ENCODE assay signal across 1 cellular context in the genomic region with DNA sequence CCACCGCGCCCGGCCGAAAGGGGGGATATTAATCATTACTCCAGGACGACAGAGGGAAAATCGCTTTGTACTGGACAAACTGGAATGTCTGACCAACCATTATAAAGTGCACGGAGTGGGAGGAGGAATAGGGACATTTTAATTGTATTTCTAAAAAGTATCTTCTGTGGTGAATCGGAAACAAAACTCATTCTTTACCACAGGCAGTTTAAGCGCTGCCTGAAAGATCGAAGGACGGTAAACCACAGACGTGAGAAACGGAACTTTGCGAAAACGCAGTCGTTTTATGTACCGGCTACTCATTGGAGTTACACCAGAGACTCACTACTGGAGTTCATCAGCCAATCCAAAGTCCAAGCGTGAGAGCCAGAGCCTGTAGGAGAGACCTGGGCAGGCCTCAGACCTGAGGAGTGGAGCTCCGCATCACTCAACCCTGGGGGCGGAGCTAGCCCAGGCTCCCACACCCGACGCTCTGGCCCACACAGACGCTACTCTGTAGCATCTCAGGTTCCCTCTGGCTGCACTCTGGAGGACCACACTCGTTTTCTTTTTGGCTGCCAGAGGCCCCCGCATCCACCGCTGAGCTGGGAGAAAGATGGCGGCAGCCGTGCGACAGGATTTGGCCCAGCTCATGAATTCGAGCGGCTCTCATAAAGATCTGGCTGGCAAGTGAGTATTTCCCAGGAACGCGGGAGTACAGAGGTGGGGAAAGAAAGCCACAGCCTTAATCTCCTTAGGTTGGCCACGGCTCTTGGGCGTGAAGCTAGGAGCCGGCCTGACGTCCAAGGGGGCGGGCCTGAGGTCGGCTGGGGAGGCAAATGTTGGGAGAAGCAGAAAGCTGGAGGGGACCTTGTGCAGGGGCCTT.
TF ChIP-seq lines count a peak whose summit lies in the region.

TSS of gene COPS4 (plus strand) at position 554 of the 865 bp plus-strand sequence. CDS start at position 596, 42 bp downstream.

TF ChIP-seq in HepG2, 621 proteins besides CTCF, POLR2A, EP300 and RAD21 (continued from another document and continues in another):
- peak; percentile 95 for TF ChIP-seq YY1 (IDR thresholded peaks at IDR 0.05; ENCODE audit: insufficient read depth, insufficient replicate concordance, low read depth, low read length)
- peak; percentile 47; the same call in 1 of the 2 replicates for TF ChIP-seq ZNF383 (CRISPR knock-in tag; IDR thresholded peaks at IDR 0.05; ENCODE audit: borderline replicate concordance)
- no peak for TF ChIP-seq SP140L (CRISPR knock-in tag; IDR thresholded peaks at IDR 0.05; ENCODE audit: borderline replicate concordance)
- TF ChIP-seq ZNF782 (CRISPR knock-in tag; IDR thresholded peaks at IDR 0.05; ENCODE audit: borderline replicate concordance) = peak; percentile 24; the same call in 1 of the 2 replicates
- peak; percentile 77; the same call in 1 of the 2 replicates for TF ChIP-seq ZNF276 (CRISPR knock-in tag; IDR thresholded peaks at IDR 0.05; ENCODE audit: low read depth)
- TF ChIP-seq ZNF850 (CRISPR knock-in tag; conservative IDR thresholded peaks at IDR 0.05) = no peak
- TF ChIP-seq RARA (CRISPR knock-in tag; IDR thresholded peaks at IDR 0.05) = peak; percentile 29
- TF ChIP-seq PHB2 (IDR thresholded peaks at IDR 0.05; ENCODE audit: partially characterized antibody) = no peak
- no peak for TF ChIP-seq RFX1 (IDR thresholded peaks at IDR 0.05)
- TF ChIP-seq ETV5 (CRISPR knock-in tag; IDR thresholded peaks at IDR 0.05; ENCODE audit: borderline replicate concordance) = peak; percentile 56; the same call in 1 of the 2 replicates
- TF ChIP-seq KLF6 (CRISPR knock-in tag; IDR thresholded peaks at IDR 0.05) = no peak
- TF ChIP-seq CENPBD1 (CRISPR knock-in tag; IDR thresholded peaks at IDR 0.05; ENCODE audit: borderline replicate concordance, low read depth) = no peak
- peak; percentile 77; the same call in 1 of the 2 replicates for TF ChIP-seq BRD4 (CRISPR knock-in tag; IDR thresholded peaks at IDR 0.05)
- no peak for TF ChIP-seq ZNF589 (CRISPR knock-in tag; conservative IDR thresholded peaks at IDR 0.05)
- TF ChIP-seq ZSCAN30 (CRISPR knock-in tag; IDR thresholded peaks at IDR 0.05) = peak; percentile 85; the same call in 1 of the 2 replicates
- TF ChIP-seq ZBTB8A (CRISPR knock-in tag; IDR thresholded peaks at IDR 0.05; ENCODE audit: borderline replicate concordance, low read depth) = peak; percentile 76; the same call in 1 of the 2 replicates
- peak; percentile 79 for TF ChIP-seq GFI1 (CRISPR knock-in tag; IDR thresholded peaks at IDR 0.05; ENCODE audit: borderline replicate concordance)
- peak; percentile 97 for TF ChIP-seq POGZ (CRISPR knock-in tag; IDR thresholded peaks at IDR 0.05)
- no peak for TF ChIP-seq ZNF558 (CRISPR knock-in tag; IDR thresholded peaks at IDR 0.05; ENCODE audit: borderline replicate concordance)
- TF ChIP-seq, protein P1, sequence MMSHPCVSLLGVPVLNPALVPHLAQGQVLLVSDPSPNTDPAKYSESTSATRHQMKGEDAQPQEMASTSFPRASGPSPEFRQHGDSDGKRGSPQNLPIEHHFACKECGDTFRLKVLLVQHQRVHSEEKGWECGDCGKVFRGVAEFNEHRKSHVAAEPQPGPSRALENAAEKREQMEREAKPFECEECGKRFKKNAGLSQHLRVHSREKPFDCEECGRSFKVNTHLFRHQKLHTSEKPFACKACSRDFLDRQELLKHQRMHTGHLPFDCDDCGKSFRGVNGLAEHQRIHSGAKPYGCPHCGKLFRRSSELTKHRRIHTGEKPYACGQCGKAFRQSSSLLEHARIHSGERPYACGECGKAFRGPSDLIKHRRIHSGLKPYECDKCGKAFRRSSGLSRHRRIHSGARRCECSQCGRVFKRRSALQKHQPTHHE (CRISPR knock-in tag; IDR thresholded peaks at IDR 0.05; ENCODE audit: borderline replicate concordance) = peak; percentile 70; the same call in 1 of the 2 replicates
- TF ChIP-seq CC2D1A (CRISPR knock-in tag; IDR thresholded peaks at IDR 0.05) = no peak
- TF ChIP-seq NFE2L2 (IDR thresholded peaks at IDR 0.05; ENCODE audit: low read length) = no peak
- TF ChIP-seq TEAD2 (CRISPR knock-in tag; IDR thresholded peaks at IDR 0.05) = no peak
- peak; percentile 86; the same call in 1 of the 2 replicates for TF ChIP-seq SMYD3 (CRISPR knock-in tag; IDR thresholded peaks at IDR 0.05)
- no peak for TF ChIP-seq NCOA5 (CRISPR knock-in tag; IDR thresholded peaks at IDR 0.05)
- TF ChIP-seq, protein P2, sequence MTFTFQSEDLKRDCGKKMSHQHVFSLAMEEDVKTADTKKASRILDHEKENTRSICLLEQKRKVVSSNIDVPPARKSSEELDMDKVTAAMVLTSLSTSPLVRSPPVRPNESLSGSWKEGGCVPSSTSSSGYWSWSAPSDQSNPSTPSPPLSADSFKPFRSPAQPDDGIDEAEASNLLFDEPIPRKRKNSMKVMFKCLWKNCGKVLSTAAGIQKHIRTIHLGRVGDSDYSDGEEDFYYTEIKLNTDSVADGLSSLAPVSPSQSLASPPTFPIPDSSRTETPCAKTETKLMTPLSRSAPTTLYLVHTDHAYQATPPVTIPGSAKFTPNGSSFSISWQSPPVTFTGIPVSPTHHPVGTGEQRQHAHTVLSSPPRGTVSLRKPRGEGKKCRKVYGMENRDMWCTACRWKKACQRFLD (CRISPR knock-in tag; IDR thresholded peaks at IDR 0.05; ENCODE audit: borderline replicate concordance) = peak; percentile 64; the same call in 1 of the 2 replicates
- TF ChIP-seq RFXANK (CRISPR knock-in tag; IDR thresholded peaks at IDR 0.05) = no peak; the same call in 1 of the 2 replicates
- TF ChIP-seq ZNF296 (CRISPR knock-in tag; conservative IDR thresholded peaks at IDR 0.05) = no peak
- TF ChIP-seq POLR2AphosphoS5 (IDR thresholded peaks at IDR 0.05; ENCODE audit: low read depth, low read length) = peak; percentile 80
- TF ChIP-seq CSRNP2 (CRISPR knock-in tag; conservative IDR thresholded peaks at IDR 0.05; ENCODE audit: low read depth) = no peak
- TF ChIP-seq SAP130 (CRISPR knock-in tag; IDR thresholded peaks at IDR 0.05; ENCODE audit: low read depth) = peak; percentile 96
- peak; percentile 78 for TF ChIP-seq KDM5A (IDR thresholded peaks at IDR 0.05; ENCODE audit: borderline replicate concordance, low read length)
- TF ChIP-seq JUNB (CRISPR knock-in tag; IDR thresholded peaks at IDR 0.05; ENCODE audit: borderline replicate concordance) = no peak
- peak; percentile 67; the same call in 1 of the 2 replicates for TF ChIP-seq FOXJ3 (CRISPR knock-in tag; IDR thresholded peaks at IDR 0.05; ENCODE audit: borderline replicate concordance)
- TF ChIP-seq ZNF451 (CRISPR knock-in tag; IDR thresholded peaks at IDR 0.05) = 0 out of 2 replicates have a peak, but pooled peaks have one; percentile 44
- TF ChIP-seq, protein P3, sequence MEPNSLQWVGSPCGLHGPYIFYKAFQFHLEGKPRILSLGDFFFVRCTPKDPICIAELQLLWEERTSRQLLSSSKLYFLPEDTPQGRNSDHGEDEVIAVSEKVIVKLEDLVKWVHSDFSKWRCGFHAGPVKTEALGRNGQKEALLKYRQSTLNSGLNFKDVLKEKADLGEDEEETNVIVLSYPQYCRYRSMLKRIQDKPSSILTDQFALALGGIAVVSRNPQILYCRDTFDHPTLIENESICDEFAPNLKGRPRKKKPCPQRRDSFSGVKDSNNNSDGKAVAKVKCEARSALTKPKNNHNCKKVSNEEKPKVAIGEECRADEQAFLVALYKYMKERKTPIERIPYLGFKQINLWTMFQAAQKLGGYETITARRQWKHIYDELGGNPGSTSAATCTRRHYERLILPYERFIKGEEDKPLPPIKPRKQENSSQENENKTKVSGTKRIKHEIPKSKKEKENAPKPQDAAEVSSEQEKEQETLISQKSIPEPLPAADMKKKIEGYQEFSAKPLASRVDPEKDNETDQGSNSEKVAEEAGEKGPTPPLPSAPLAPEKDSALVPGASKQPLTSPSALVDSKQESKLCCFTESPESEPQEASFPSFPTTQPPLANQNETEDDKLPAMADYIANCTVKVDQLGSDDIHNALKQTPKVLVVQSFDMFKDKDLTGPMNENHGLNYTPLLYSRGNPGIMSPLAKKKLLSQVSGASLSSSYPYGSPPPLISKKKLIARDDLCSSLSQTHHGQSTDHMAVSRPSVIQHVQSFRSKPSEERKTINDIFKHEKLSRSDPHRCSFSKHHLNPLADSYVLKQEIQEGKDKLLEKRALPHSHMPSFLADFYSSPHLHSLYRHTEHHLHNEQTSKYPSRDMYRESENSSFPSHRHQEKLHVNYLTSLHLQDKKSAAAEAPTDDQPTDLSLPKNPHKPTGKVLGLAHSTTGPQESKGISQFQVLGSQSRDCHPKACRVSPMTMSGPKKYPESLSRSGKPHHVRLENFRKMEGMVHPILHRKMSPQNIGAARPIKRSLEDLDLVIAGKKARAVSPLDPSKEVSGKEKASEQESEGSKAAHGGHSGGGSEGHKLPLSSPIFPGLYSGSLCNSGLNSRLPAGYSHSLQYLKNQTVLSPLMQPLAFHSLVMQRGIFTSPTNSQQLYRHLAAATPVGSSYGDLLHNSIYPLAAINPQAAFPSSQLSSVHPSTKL (CRISPR knock-in tag; IDR thresholded peaks at IDR 0.05) = peak; percentile 66
- no peak for TF ChIP-seq CREB3 (CRISPR knock-in tag; IDR thresholded peaks at IDR 0.05)
- TF ChIP-seq CREBL2 (CRISPR knock-in tag; IDR thresholded peaks at IDR 0.05; ENCODE audit: borderline replicate concordance) = no peak
- TF ChIP-seq SP5 (CRISPR knock-in tag; IDR thresholded peaks at IDR 0.05; ENCODE audit: borderline replicate concordance, low read depth) = peak; percentile 55; the same call in 1 of the 2 replicates
- no peak for TF ChIP-seq RERE (CRISPR knock-in tag; IDR thresholded peaks at IDR 0.05; ENCODE audit: low read depth)
